Comparison of ENCODE assay signal across 9 cellular contexts in the genomic region with DNA sequence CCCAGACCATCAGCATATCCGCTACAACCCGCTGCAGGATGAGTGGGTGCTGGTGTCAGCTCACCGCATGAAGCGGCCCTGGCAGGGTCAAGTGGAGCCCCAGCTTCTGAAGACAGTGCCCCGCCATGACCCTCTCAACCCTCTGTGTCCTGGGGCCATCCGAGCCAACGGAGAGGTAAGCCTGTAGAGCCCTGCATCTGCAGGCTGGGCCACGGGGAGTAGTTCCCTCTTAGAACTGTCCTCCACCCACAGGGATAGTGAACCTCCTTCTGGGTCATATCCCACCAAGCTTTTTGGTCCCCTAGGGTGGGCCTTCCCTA. TPM values are rescaled to one million over a fixed set of nuclear protein-coding genes. Genes with fewer than 3 reads are reported as not detected.
DNase-seq lines count a peak whose midpoint lies in the region; ATAC-seq, FAIRE-seq and TF ChIP-seq lines count a peak whose summit lies in the region.
"Had no signal": no experiment of that assay in that cellular context is flagged by ENCODE, and none has a peak within 500 bp of the region (broad histone marks: within the 10 kb centered on the region; RNA-seq: fewer than 3 reads in every experiment).

No MANE protein-coding gene starts in this region.

- peak overlapping the region; percentile 97 for H2BK5ac ChIP-seq in H1 (ENCODE audit: low read depth, low read length)
- H2BK5ac ChIP-seq in neuronal stem cell (ENCODE audit: low read length): peak overlapping the region; percentile 13

- no peaks in the 10 kb centered on the region for H3K27me3 Mint-ChIP-seq in CD8-positive, alpha-beta T cell (ENCODE audit: low read depth)

- H4K91ac ChIP-seq in H1 (replicated peaks; ENCODE audit: insufficient read length, low read length) (no peak overlapping the region), neuronal stem cell (ENCODE audit: low read depth, low read length, poor library complexity) (no peak overlapping the region)

- H3K4ac ChIP-seq in H1 (replicated peaks; ENCODE audit: insufficient read length, low read depth, low read length): no peak overlapping the region
- H3K4ac ChIP-seq in neuronal stem cell (ENCODE audit: low read length): no peak overlapping the region

- H3K23me2 ChIP-seq in H1 (ENCODE audit: low read depth, low read length): peaks cover 11% of the 10 kb centered on the region; the same call in 1 of the 2 replicates

- intact Hi-C loops in CD8-positive, alpha-beta T cell (cut with DNase I, micrococcal nuclease): loop anchor here in 1 of 2 experiments (5.0 kb wide), 2 partner anchors 55 to 320 kb away; partner anchors contain the start of genes KIF24 and NUDT2

- peaks cover 22% of the 10 kb centered on the region for H3K36me3 ChIP-seq in CD8-positive, alpha-beta T cell (ENCODE audit: insufficient read depth, low read length)
- no peaks in the 10 kb centered on the region; the same call in 1 of the 2 replicates for H3K36me3 ChIP-seq in MG63
- peaks cover 3 to 23% (median 8%) of the 10 kb centered on the region in 4 experiments; a peak in 7 of 8 replicates for H3K36me3 ChIP-seq in H1 (ENCODE audit: control insufficient read depth in 2 of 4, insufficient read depth in 4 of 4, low read length in 3 of 4)
- H3K36me3 ChIP-seq in neuronal stem cell (replicated peaks in 1 of 2; ENCODE audit: control insufficient read depth in 2 of 2, insufficient read depth in 2 of 2, low read length in 2 of 2): peaks cover 19 to 23% of the 10 kb centered on the region in 2 donors

- WGBS in H1 (ENCODE audit: extremely low coverage in 1 of 2, insufficient coverage in 1 of 2, insufficient read length in 1 of 2, insufficient replicate concordance in 2 of 2, low coverage in 1 of 2, low lambda C conversion rate in 2 of 2, missing lambda C conversion rate in 1 of 2), 2 experiments: 9% methylated on average over 8 of the region's 8 CpGs; no CpG with 5 or more reads in 1 of the 2 experiments
- no CpG with 5 or more reads among the region's 8 CpGs for WGBS in neuronal stem cell (ENCODE audit: extremely low coverage in 2 of 2, insufficient read length in 2 of 2, insufficient replicate concordance in 1 of 2), 2 donors

- CTCF ChIA-PET in CD8-positive, alpha-beta T cell (lab: Charles Lee): interaction anchor here (1.3 to 8.1 kb wide), 8 partner anchors 10 to 56 kb away, joined by 3 to 86 read pairs (median 9); partner anchors contain the start of genes CCL27, RPP25L and SIGMAR1
- CTCF ChIA-PET in H1 (lab: Charles Lee; ENCODE audit: partially characterized antibody): interaction anchor here (0.8 to 17.4 kb wide), 14 partner anchors 11 to 144 kb away, joined by 3 to 277 read pairs (median 5); partner anchors contain the start of genes CCL27, DCTN3, IL11RA and RPP25L

- H3K9ac ChIP-seq in H1 (replicated peaks in 1 of 4; ENCODE audit: extremely low read depth in 1 of 4, low read depth in 3 of 4, low read length in 3 of 4) (peak overlapping the region in 3 of 4 experiments; percentile 58 to 70 (median 62); a peak in 6 of 7 replicates), neuronal stem cell (ENCODE audit: low read depth, low read length, poor library complexity) (peak overlapping the region; percentile 95)

- H4K8ac ChIP-seq in H1 (ENCODE audit: extremely low read depth, insufficient read depth, low read length) (peak overlapping the region; percentile 88), neuronal stem cell (ENCODE audit: low read depth, low read length) (no peak overlapping the region)

- H2AFZ ChIP-seq in H1 (ENCODE audit: low read length): no peak overlapping the region
- H2AFZ ChIP-seq in neuronal stem cell (ENCODE audit: low read length): peak overlapping the region; percentile 96

- H3K9me3 ChIP-seq in CD8-positive, alpha-beta T cell (ENCODE audit: low read length): no peaks in the 10 kb centered on the region
- no peaks in the 10 kb centered on the region for H3K9me3 ChIP-seq in MG63
- H3K9me3 ChIP-seq in H1 (ENCODE audit: insufficient read depth in 2 of 2, low read depth in 1 of 2, low read length in 1 of 2): no peaks in the 10 kb centered on the region
- peaks cover 0 to 2% of the 10 kb centered on the region in 2 donors for H3K9me3 ChIP-seq in neuronal stem cell (replicated peaks in 1 of 2; ENCODE audit: control insufficient read depth in 2 of 2, insufficient read depth in 1 of 2, low read depth in 1 of 2, low read length in 2 of 2)

- no peak for TF ChIP-seq POLR2A in H1 (IDR thresholded peaks at IDR 0.05; ENCODE audit: control extremely low read depth in 1 of 2, low read depth in 2 of 2, low read length in 2 of 2)

- H3K9me3 Mint-ChIP-seq in CD8-positive, alpha-beta T cell: no peaks in the 10 kb centered on the region

- peaks cover 2 to 8% of the 10 kb centered on the region in 2 experiments for H4K20me1 ChIP-seq in H1 (replicated peaks in 1 of 2; ENCODE audit: control insufficient read depth in 1 of 2, insufficient read depth in 2 of 2, low read length in 2 of 2)

- H3K4me2 ChIP-seq in H1 (ENCODE audit: insufficient read depth in 1 of 2, low read depth in 2 of 2, low read length in 2 of 2) (peak overlapping the region; percentile 89 to 97), neuronal stem cell (ENCODE audit: insufficient read depth, low read length, poor library complexity, severe bottlenecking) (peak overlapping the region; percentile 89)

- peaks cover 35% of the 10 kb centered on the region for H3K4me1 Mint-ChIP-seq in CD8-positive, alpha-beta T cell (ENCODE audit: low read depth)

- peak overlapping the region; percentile 94 for H3K56ac ChIP-seq in H1 (replicated peaks; ENCODE audit: insufficient read length, low read depth, low read length)

- H4K5ac ChIP-seq in H1 (ENCODE audit: insufficient read length, low read depth, low read length): no peak overlapping the region

- H3K4me3 Mint-ChIP-seq in CD8-positive, alpha-beta T cell: peak overlapping the region; percentile 95

- FAIRE-seq in H1 (lab: Jason Lieb, UNC): no peak

- H3K27me3 ChIP-seq in CD8-positive, alpha-beta T cell (ENCODE audit: insufficient read depth, low read length): no peaks in the 10 kb centered on the region
- H3K27me3 ChIP-seq in MG63: no peaks in the 10 kb centered on the region
- no peaks in the 10 kb centered on the region; a peak in 1 of 7 replicates for H3K27me3 ChIP-seq in H1 (replicated peaks in 1 of 4; ENCODE audit: control insufficient read depth in 3 of 4, extremely low read depth in 1 of 4, insufficient read depth in 3 of 4, low read length in 3 of 4)
- H3K27me3 ChIP-seq in neuronal stem cell (ENCODE audit: control insufficient read depth in 3 of 3, insufficient read depth in 3 of 3, low read depth in 1 of 3, low read length in 3 of 3): no peaks in the 10 kb centered on the region

- no peak overlapping the region for H3K14ac ChIP-seq in H1 (ENCODE audit: insufficient read length)
- peak overlapping the region; percentile 5 for H3K14ac ChIP-seq in neuronal stem cell (ENCODE audit: low read length)

- POLR2A ChIA-PET in CD8-positive, alpha-beta T cell (lab: Charles Lee): interaction anchor here (1.2 to 4.0 kb wide), 9 partner anchors 8 to 188 kb away, joined by 3 to 42 read pairs (median 5); partner anchors contain the start of genes CCL27, DCTN3, DNAI1 and FAM219A
- POLR2A ChIA-PET in H1 (lab: Charles Lee; ENCODE audit: partially characterized antibody): interaction anchor here (0.6 to 12.8 kb wide), 6 partner anchors 10 to 1616 kb away, joined by 3 to 127 read pairs (median 8); partner anchors contain the start of genes ARID3C, CCL27, FANCG and SIGMAR1

- TF ChIP-seq RAD21 in H1 (IDR thresholded peaks at IDR 0.05 in 1 of 2, conservative IDR thresholded peaks at IDR 0.05 in 1 of 2; ENCODE audit: low read depth in 2 of 2, low read length in 2 of 2): no peak

- H3K79me1 ChIP-seq in H1 (ENCODE audit: low read depth, low read length) (peaks cover 6% of the 10 kb centered on the region; the same call in 1 of the 2 replicates), neuronal stem cell (ENCODE audit: low read depth, low read length) (no peaks in the 10 kb centered on the region)

- no peak overlapping the region for H2AK5ac ChIP-seq in H1 (ENCODE audit: low read depth, low read length)
- H2AK5ac ChIP-seq in neuronal stem cell (ENCODE audit: low read depth, low read length): peak overlapping the region; percentile 9

- no peak overlapping the region for H2BK20ac ChIP-seq in H1 (ENCODE audit: low read length)

- H3K4me3 ChIP-seq in CD8-positive, alpha-beta T cell (ENCODE audit: low read depth, low read length): peak overlapping the region; percentile 89
- peak overlapping the region; percentile 60 for H3K4me3 ChIP-seq in MG63
- H3K4me3 ChIP-seq in H1 (ENCODE audit: extremely low read depth in 1 of 4, insufficient read depth in 2 of 4, low read depth in 3 of 4, low read length in 4 of 4): peak overlapping the region; percentile 69 to 92 (median 80)
- peak overlapping the region; percentile 81 to 87 for H3K4me3 ChIP-seq in neuronal stem cell (ENCODE audit: low read length in 2 of 2)

- no peak for DNase-seq in CD8-positive, alpha-beta T cell
- DNase-seq in MG63 (no peak), H1 (ENCODE audit: low read depth in 1 of 2, low spot score in 2 of 2) (no peak), neuronal stem cell (ENCODE audit: low spot score) (no peak), amniotic stem cell (lab: John Stamatoyannopoulos, UW) (no peak), GM20000 (ENCODE audit: low spot score) (no peak), left lobe of liver (ENCODE audit: low spot score) (no peak)

- H3K18ac ChIP-seq in H1 (ENCODE audit: extremely low read depth, low read length) (no peak overlapping the region), neuronal stem cell (ENCODE audit: low read length) (peak overlapping the region; percentile 49)

- peak overlapping the region; percentile 89 for H3K27ac Mint-ChIP-seq in CD8-positive, alpha-beta T cell

- no peak for TF ChIP-seq CTCF in CD8-positive, alpha-beta T cell (IDR thresholded peaks at IDR 0.05)
- TF ChIP-seq CTCF in H1 (IDR thresholded peaks at IDR 0.05; ENCODE audit: control extremely low read depth in 1 of 3, insufficient read depth in 1 of 3, low read depth in 1 of 3, low read length in 3 of 3) (no peak), GM20000 (IDR thresholded peaks at IDR 0.05; ENCODE audit: extremely low read depth, missing control alignments) (no peak)

- peaks cover 0 to 12% of the 10 kb centered on the region in 2 experiments; a peak in 1 of 4 replicates for H3K79me2 ChIP-seq in H1 (ENCODE audit: control insufficient read depth in 1 of 2, insufficient read depth in 2 of 2, low read length in 2 of 2)

- H3K36me3 Mint-ChIP-seq in CD8-positive, alpha-beta T cell: peaks cover 50% of the 10 kb centered on the region

- ATAC-seq in CD8-positive, alpha-beta T cell: no peak
- ATAC-seq in GM18519 (IDR thresholded peaks at IDR 0.05; ENCODE audit: low FRiP score, unreplicated experiment) (no peak), left lobe of liver (no peak)

- H3K23ac ChIP-seq in H1 (ENCODE audit: insufficient read length): no peak overlapping the region
- H3K23ac ChIP-seq in neuronal stem cell (ENCODE audit: low read depth, low read length, poor library complexity): no peak overlapping the region

- H3K27ac ChIP-seq in CD8-positive, alpha-beta T cell (ENCODE audit: low read depth, low read length): peak overlapping the region; percentile 69
- H3K27ac ChIP-seq in H1 (ENCODE audit: low read depth, low read length): peak overlapping the region; percentile 66; the same call in 1 of the 2 replicates
- H3K27ac ChIP-seq in neuronal stem cell (replicated peaks; ENCODE audit: low read length): peak overlapping the region; percentile 95

- H2BK15ac ChIP-seq in H1 (ENCODE audit: low read length): no peak overlapping the region
- no peak overlapping the region for H2BK15ac ChIP-seq in neuronal stem cell (ENCODE audit: low read length)

- H3K4me1 ChIP-seq in CD8-positive, alpha-beta T cell (ENCODE audit: insufficient read depth, low read length): peaks cover 31% of the 10 kb centered on the region
- H3K4me1 ChIP-seq in H1 (replicated peaks in 1 of 4; ENCODE audit: control insufficient read depth in 3 of 4, insufficient read depth in 4 of 4, low read length in 3 of 4): peaks cover 3 to 22% (median 11%) of the 10 kb centered on the region in 4 experiments
- peaks cover 23 to 24% of the 10 kb centered on the region in 2 donors for H3K4me1 ChIP-seq in neuronal stem cell (ENCODE audit: control insufficient read depth in 2 of 2, insufficient read depth in 1 of 2, low read depth in 1 of 2, low read length in 2 of 2)

- H2BK120ac ChIP-seq in H1 (replicated peaks; ENCODE audit: low read depth, low read length) (no peak overlapping the region), neuronal stem cell (ENCODE audit: low read depth, low read length) (no peak overlapping the region)

- H2BK12ac ChIP-seq in H1 (ENCODE audit: low read depth, low read length): peak overlapping the region; percentile 50; the same call in 1 of the 2 replicates
- no peak overlapping the region for H2BK12ac ChIP-seq in neuronal stem cell (ENCODE audit: low read length)

- TF ChIP-seq EP300 in H1 (IDR thresholded peaks at IDR 0.05; ENCODE audit: borderline replicate concordance in 1 of 2, low read depth in 2 of 2, low read length in 2 of 2): no peak

RNA-seq across cellular contexts. Expression of gene GALT, which starts 0.6 kb away (rescaled TPM):
- 10 to 100 TPM; 64.7 to 68.4 TPM for total RNA-seq in CD8-positive, alpha-beta T cell
- 8.2 and 9.9 TPM in 2 replicates for total RNA-seq in MG63 (2014; rRNA removed; shearing (Covaris generic); ENCODE audit: low replicate concordance)
- 21.1 and 21.9 TPM in 2 replicates for total RNA-seq in H1 (2021; fragmentation: NEBNext Ultra II Directional; extraction: Animal tissue kit (Norgen Biotek cat#: 25700))
- 50.4 and 50.6 TPM in 2 replicates for polyA plus RNA-seq in H1 (2011; rRNA removed)
- 36.6 TPM for polyA plus RNA-seq in H1 (2011; cell fraction: cytosol; rRNA removed)
- polyA plus RNA-seq in H1 (2011; cell fraction: nucleus; rRNA removed): 207 TPM
- 24.2 to 37.4 TPM (median 30.3 TPM) in 4 replicates for polyA plus RNA-seq in H1 (2012, experiment 1 of 2)
- polyA plus RNA-seq in H1 (2012, experiment 2 of 2): 24.6 TPM
- 19.9 TPM for polyA plus RNA-seq in H1 (2013, experiment 1 of 2)
- 19.2 TPM for polyA plus RNA-seq in H1 (2013, experiment 2 of 2)
- 25.3 and 28.2 TPM in 2 replicates for polyA minus RNA-seq in H1 (2011; rRNA and poly(A)+ RNA removed)
- 8.4 TPM for polyA minus RNA-seq in H1 (2011; cell fraction: cytosol; rRNA and poly(A)+ RNA removed)
- polyA minus RNA-seq in H1 (2011; cell fraction: nucleus; rRNA and poly(A)+ RNA removed): 73.8 TPM
- 36.4 TPM for polyA plus RNA-seq in neuronal stem cell (2013, experiment 1 of 2)
- 37.7 TPM for polyA plus RNA-seq in neuronal stem cell (2013, experiment 2 of 2)
- 123 TPM for total RNA-seq in left lobe of liver

RNA-seq across cellular contexts. Expression of gene IL11RA, which starts 4.9 kb away (rescaled TPM):
- 10 to 100 TPM; 67.5 to 68.9 TPM for total RNA-seq in CD8-positive, alpha-beta T cell
- 10.2 and 16.9 TPM in 2 replicates for total RNA-seq in MG63 (2014; rRNA removed; shearing (Covaris generic); ENCODE audit: low replicate concordance)
- total RNA-seq in H1 (2021; fragmentation: NEBNext Ultra II Directional; extraction: Animal tissue kit (Norgen Biotek cat#: 25700)): 5.1 and 5.5 TPM in 2 replicates
- polyA plus RNA-seq in H1 (2011; rRNA removed): 9.1 and 10.5 TPM in 2 replicates
- 8.9 TPM for polyA plus RNA-seq in H1 (2011; cell fraction: cytosol; rRNA removed)
- 43.0 TPM for polyA plus RNA-seq in H1 (2011; cell fraction: nucleus; rRNA removed)
- 6.4 to 10.1 TPM (median 8.2 TPM) in 4 replicates for polyA plus RNA-seq in H1 (2012, experiment 1 of 2)
- 2.6 TPM for polyA plus RNA-seq in H1 (2012, experiment 2 of 2)
- 3.8 TPM for polyA plus RNA-seq in H1 (2013, experiment 1 of 2)
- 3.9 TPM for polyA plus RNA-seq in H1 (2013, experiment 2 of 2)
- polyA minus RNA-seq in H1 (2011; rRNA and poly(A)+ RNA removed): 2.6 and 3.1 TPM in 2 replicates
- polyA minus RNA-seq in H1 (2011; cell fraction: cytosol; rRNA and poly(A)+ RNA removed): 3.6 TPM
- 12.8 TPM for polyA minus RNA-seq in H1 (2011; cell fraction: nucleus; rRNA and poly(A)+ RNA removed)
- 11.9 TPM for polyA plus RNA-seq in neuronal stem cell (2013, experiment 1 of 2)
- polyA plus RNA-seq in neuronal stem cell (2013, experiment 2 of 2): 11.4 TPM
- total RNA-seq in left lobe of liver: 26.5 TPM

RNA-seq across cellular contexts. Expression of gene SIGMAR1, which starts 9.5 kb away (rescaled TPM):
- total RNA-seq in CD8-positive, alpha-beta T cell: 1 to 10 TPM; 8.5 to 9.6 TPM
- total RNA-seq in MG63 (2014; rRNA removed; shearing (Covaris generic); ENCODE audit: low replicate concordance): 106 and 115 TPM in 2 replicates
- total RNA-seq in H1 (2021; fragmentation: NEBNext Ultra II Directional; extraction: Animal tissue kit (Norgen Biotek cat#: 25700)): 84.2 and 86.8 TPM in 2 replicates
- polyA plus RNA-seq in H1 (2011; rRNA removed): 134 and 169 TPM in 2 replicates
- 106 TPM for polyA plus RNA-seq in H1 (2011; cell fraction: cytosol; rRNA removed)
- polyA plus RNA-seq in H1 (2011; cell fraction: nucleus; rRNA removed): 96.3 TPM
- polyA plus RNA-seq in H1 (2012, experiment 1 of 2): 93.0 to 157 TPM (median 138 TPM) in 4 replicates
- polyA plus RNA-seq in H1 (2012, experiment 2 of 2): 125 TPM
- polyA plus RNA-seq in H1 (2013, experiment 1 of 2): 118 TPM
- 156 TPM for polyA plus RNA-seq in H1 (2013, experiment 2 of 2)
- 76.9 and 81.2 TPM in 2 replicates for polyA minus RNA-seq in H1 (2011; rRNA and poly(A)+ RNA removed)
- 57.5 TPM for polyA minus RNA-seq in H1 (2011; cell fraction: cytosol; rRNA and poly(A)+ RNA removed)
- 59.4 TPM for polyA minus RNA-seq in H1 (2011; cell fraction: nucleus; rRNA and poly(A)+ RNA removed)
- polyA plus RNA-seq in neuronal stem cell (2013, experiment 1 of 2): 108 TPM
- 104 TPM for polyA plus RNA-seq in neuronal stem cell (2013, experiment 2 of 2)
- total RNA-seq in left lobe of liver: 139 TPM

RNA-seq across cellular contexts. Expression of gene CCL27, which starts 15.4 kb away (rescaled TPM):
- total RNA-seq in CD8-positive, alpha-beta T cell: not detected
- not detected in 2 replicates for total RNA-seq in MG63 (2014; rRNA removed; shearing (Covaris generic); ENCODE audit: low replicate concordance)
- not detected in 2 replicates for total RNA-seq in H1 (2021; fragmentation: NEBNext Ultra II Directional; extraction: Animal tissue kit (Norgen Biotek cat#: 25700))
- polyA plus RNA-seq in H1 (2011; rRNA removed): 0.28 and 0.42 TPM in 2 replicates
- 0.35 TPM for polyA plus RNA-seq in H1 (2011; cell fraction: cytosol; rRNA removed)
- 0.33 TPM for polyA plus RNA-seq in H1 (2011; cell fraction: nucleus; rRNA removed)
- polyA plus RNA-seq in H1 (2012, experiment 1 of 2): 0.29 to 0.83 TPM (median 0.34 TPM) in 3 of 4 replicates, not detected in the other
- 0.37 TPM for polyA plus RNA-seq in H1 (2012, experiment 2 of 2)
- polyA plus RNA-seq in H1 (2013, experiment 1 of 2): 0.20 TPM
- polyA plus RNA-seq in H1 (2013, experiment 2 of 2): 0.31 TPM
- polyA minus RNA-seq in H1 (2011; rRNA and poly(A)+ RNA removed): not detected in 2 replicates
- polyA minus RNA-seq in H1 (2011; cell fraction: cytosol; rRNA and poly(A)+ RNA removed): not detected
- polyA minus RNA-seq in H1 (2011; cell fraction: nucleus; rRNA and poly(A)+ RNA removed): not detected
- polyA plus RNA-seq in neuronal stem cell (2013, experiment 1 of 2): 0.49 TPM
- 0.93 TPM for polyA plus RNA-seq in neuronal stem cell (2013, experiment 2 of 2)
- total RNA-seq in left lobe of liver: not detected
- total RNA-seq: dermis microvascular lymphatic vessel endothelial cell had no signal

RNA-seq across cellular contexts. Expression of gene ARID3C, which starts 18.2 kb away (rescaled TPM):
- total RNA-seq in CD8-positive, alpha-beta T cell: not detected
- total RNA-seq in MG63 (2014; rRNA removed; shearing (Covaris generic); ENCODE audit: low replicate concordance): 0.16 TPM in 1 of 2 replicates, not detected in the other
- not detected in 2 replicates for total RNA-seq in H1 (2021; fragmentation: NEBNext Ultra II Directional; extraction: Animal tissue kit (Norgen Biotek cat#: 25700))
- polyA plus RNA-seq in H1 (2011; rRNA removed): 0.08 and 0.25 TPM in 2 replicates
- 0.12 TPM for polyA plus RNA-seq in H1 (2011; cell fraction: cytosol; rRNA removed)
- polyA plus RNA-seq in H1 (2011; cell fraction: nucleus; rRNA removed): 0.33 TPM
- 0.11 to 0.29 TPM in 2 of 4 replicates, not detected in the others for polyA plus RNA-seq in H1 (2012, experiment 1 of 2)
- not detected for polyA plus RNA-seq in H1 (2012, experiment 2 of 2)
- 0.04 TPM for polyA plus RNA-seq in H1 (2013, experiment 1 of 2)
- 0.04 TPM for polyA plus RNA-seq in H1 (2013, experiment 2 of 2)
- not detected in 2 replicates for polyA minus RNA-seq in H1 (2011; rRNA and poly(A)+ RNA removed)
- not detected for polyA minus RNA-seq in H1 (2011; cell fraction: cytosol; rRNA and poly(A)+ RNA removed)
- not detected for polyA minus RNA-seq in H1 (2011; cell fraction: nucleus; rRNA and poly(A)+ RNA removed)
- polyA plus RNA-seq in neuronal stem cell (2013, experiment 1 of 2): 19.3 TPM
- polyA plus RNA-seq in neuronal stem cell (2013, experiment 2 of 2): 19.1 TPM
- total RNA-seq in left lobe of liver: 8.8 TPM
- total RNA-seq: dermis microvascular lymphatic vessel endothelial cell had no signal
